28 cellular contexts compared by ENCODE assay signal in the genomic region with DNA sequence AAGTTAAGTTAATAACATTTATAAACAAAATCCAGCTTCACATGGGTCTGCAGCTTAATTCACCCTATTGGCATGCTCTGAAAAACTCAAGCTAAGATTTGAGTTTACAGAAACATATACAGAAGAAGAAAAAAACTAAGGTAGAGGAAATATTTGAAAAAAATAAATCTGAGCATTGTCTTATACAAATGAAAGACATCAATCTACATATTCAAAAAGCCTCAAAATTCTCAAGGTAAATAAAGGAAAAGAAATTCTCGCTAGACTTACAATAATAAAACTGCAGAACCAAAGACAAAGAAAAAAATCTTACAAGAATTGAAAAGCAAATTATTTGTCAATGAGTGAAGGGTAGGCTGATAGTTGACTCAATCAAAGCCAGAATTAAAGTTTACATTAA.
"Had no signal": no experiment of that assay in that cellular context is flagged by ENCODE, and none has a peak within 500 bp of the region (broad histone marks: within the 10 kb centered on the region; RNA-seq: fewer than 3 reads in every experiment).

No MANE protein-coding gene starts in this region.

- H3K4me1 ChIP-seq: stomach, suprapubic skin, testis, thyroid gland, tibial artery, tibial nerve, transverse colon, upper lobe of left lung, upper lobe of right lung, uterus, vagina had no signal

- H3K27me3 Mint-ChIP-seq: stimulated activated memory B cell treated with anti-CD40 and anti-IgM and Interleukin-4, amounts not matched to agents 10 μg/mL and 1 μg/mL and 100 μg/mL, for 72 hours; stimulated activated naive B cell treated with anti-CD40 and anti-IgM and Interleukin-4, amounts not matched to agents 10 μg/mL and 1 μg/mL and 100 μg/mL, for 72 hours; stimulated activated naive CD8-positive, alpha-beta T cell treated with anti-CD3 and anti-CD28 coated beads, Interleukin-15, amount 100 ng/mL, for 72 hours; stimulated activated naive CD8-positive, alpha-beta T cell treated with anti-CD3 and anti-CD28 coated beads, Interleukin-15, Interleukin-2, amounts not matched to agents 100 ng/mL and 50 ng/mL, for 24 hours; type B pancreatic cell had no signal

- H3K9me3 ChIP-seq: testis, thyroid gland, upper lobe of left lung, upper lobe of right lung, vagina had no signal

- H3K36me3 ChIP-seq: stomach, suprapubic skin, thoracic aorta, thyroid gland, tibial artery, tibial nerve, transverse colon, upper lobe of left lung, upper lobe of right lung, uterus, vagina had no signal

- H3K4me3 ChIP-seq: stomach, suprapubic skin, testis, thoracic aorta, thyroid gland, tibial artery, tibial nerve, transverse colon, upper lobe of left lung, upper lobe of right lung, uterus, vagina had no signal

- H3K36me3 Mint-ChIP-seq: stimulated activated effector memory CD8-positive, alpha-beta T cell treated with anti-CD3 and anti-CD28 coated beads, Interleukin-12 subunit alpha, Interleukin-12 subunit beta, amount 100 ng/mL, for 72 hours; stimulated activated memory B cell treated with anti-CD40 and anti-IgM and Interleukin-4, amounts not matched to agents 10 μg/mL and 1 μg/mL and 100 μg/mL, for 72 hours; stimulated activated naive B cell treated with anti-CD40 and anti-IgM and Interleukin-4, amounts not matched to agents 10 μg/mL and 1 μg/mL and 100 μg/mL, for 72 hours; type B pancreatic cell had no signal

- H3K27ac Mint-ChIP-seq: stimulated activated effector memory CD8-positive, alpha-beta T cell treated with anti-CD3 and anti-CD28 coated beads, Interleukin-12 subunit alpha, Interleukin-12 subunit beta, amount 100 ng/mL, for 72 hours; stimulated activated memory B cell treated with anti-CD40 and anti-IgM and Interleukin-4, amounts not matched to agents 10 μg/mL and 1 μg/mL and 100 μg/mL, for 72 hours; stimulated activated naive B cell treated with anti-CD40 and anti-IgM and Interleukin-4, amounts not matched to agents 10 μg/mL and 1 μg/mL and 100 μg/mL, for 72 hours; stimulated activated naive CD8-positive, alpha-beta T cell treated with anti-CD3 and anti-CD28 coated beads, Interleukin-15, amount 100 ng/mL, for 72 hours; stimulated activated naive CD8-positive, alpha-beta T cell treated with anti-CD3 and anti-CD28 coated beads, Interleukin-15, Interleukin-2, amounts not matched to agents 100 ng/mL and 50 ng/mL, for 24 hours; type B pancreatic cell had no signal

- H3K9me3 Mint-ChIP-seq: stimulated activated memory B cell treated with anti-CD40 and anti-IgM and Interleukin-4, amounts not matched to agents 10 μg/mL and 1 μg/mL and 100 μg/mL, for 72 hours; stimulated activated naive CD8-positive, alpha-beta T cell treated with anti-CD3 and anti-CD28 coated beads, Interleukin-15, amount 100 ng/mL, for 72 hours; stimulated activated naive CD8-positive, alpha-beta T cell treated with anti-CD3 and anti-CD28 coated beads, Interleukin-15, Interleukin-2, amounts not matched to agents 100 ng/mL and 50 ng/mL, for 24 hours; type B pancreatic cell had no signal

- DNase-seq: stimulated activated CD4-positive, alpha-beta T cell treated with anti-CD3 and anti-CD28 coated beads, Interleukin-2, amount 100 ng/mL, for 48 hours; stimulated activated CD4-positive, alpha-beta T cell treated with anti-CD3 and anti-CD28 coated beads, Interleukin-4, amount 100 ng/mL, for 1 hour; stimulated activated CD4-positive, alpha-beta T cell treated with anti-CD3 and anti-CD28 coated beads, Interleukin-4, amount 100 ng/mL, for 24 hours; stimulated activated CD4-positive, alpha-beta T cell treated with anti-CD3 and anti-CD28 coated beads, Interleukin-4, amount 100 ng/mL, for 4 hours; stimulated activated CD8-positive, alpha-beta memory T cell treated with anti-CD3 and anti-CD28 coated beads, Interleukin-4, amount 100 ng/mL, for 48 hours; stimulated activated naive B cell treated with anti-CD40 and anti-IgM and Interleukin-4, amounts not matched to agents 10 μg/mL and 1 μg/mL and 100 μg/mL, for 72 hours; stimulated activated naive CD4-positive, alpha-beta T cell; stimulated activated naive CD4-positive, alpha-beta T cell treated with Interleukin-2 at 50 U/mL for 16 hours; stimulated activated naive CD8-positive, alpha-beta T cell treated with anti-CD3 and anti-CD28 coated beads, Interleukin-15, amount 100 ng/mL, for 72 hours; stimulated activated naive CD8-positive, alpha-beta T cell treated with anti-CD3 and anti-CD28 coated beads, Interleukin-15, Interleukin-2, amounts not matched to agents 100 U/mL and 50 U/mL, for 24 hours; stomach; substantia nigra; testis; thyroid gland; tibial artery; transverse colon; trophoblast cell; upper lobe of left lung; upper lobe of right lung; uterus had no signal

- H3K4me1 Mint-ChIP-seq: stimulated activated effector memory CD8-positive, alpha-beta T cell treated with anti-CD3 and anti-CD28 coated beads, Interleukin-12 subunit alpha, Interleukin-12 subunit beta, amount 100 ng/mL, for 72 hours; stimulated activated memory B cell treated with anti-CD40 and anti-IgM and Interleukin-4, amounts not matched to agents 10 μg/mL and 1 μg/mL and 100 μg/mL, for 72 hours; stimulated activated naive B cell treated with anti-CD40 and anti-IgM and Interleukin-4, amounts not matched to agents 10 μg/mL and 1 μg/mL and 100 μg/mL, for 72 hours; stimulated activated naive CD8-positive, alpha-beta T cell treated with anti-CD3 and anti-CD28 coated beads, Interleukin-15, amount 100 ng/mL, for 72 hours had no signal

- H3K27ac ChIP-seq: stomach, suprapubic skin, testis, thoracic aorta, thyroid gland, tibial artery, tibial nerve, transverse colon, upper lobe of left lung, upper lobe of right lung, uterus, vagina had no signal

- ATAC-seq: stimulated activated effector memory CD8-positive, alpha-beta T cell treated with anti-CD3 and anti-CD28 coated beads, Interleukin-12 subunit alpha, Interleukin-12 subunit beta, amount 100 ng/mL, for 72 hours; stimulated activated memory B cell treated with anti-CD40 and anti-IgM and Interleukin-4, amounts not matched to agents 10 μg/mL and 1 μg/mL and 100 μg/mL, for 72 hours; stimulated activated naive B cell treated with anti-CD40 and anti-IgM and Interleukin-4, amounts not matched to agents 10 μg/mL and 1 μg/mL and 100 μg/mL, for 72 hours; stimulated activated naive CD8-positive, alpha-beta T cell treated with anti-CD3 and anti-CD28 coated beads, Interleukin-15, amount 100 ng/mL, for 72 hours; stimulated activated naive CD8-positive, alpha-beta T cell treated with anti-CD3 and anti-CD28 coated beads, Interleukin-15, Interleukin-2, amounts not matched to agents 100 U/mL and 50 U/mL, for 24 hours; upper lobe of right lung had no signal

- H3K27me3 ChIP-seq: stomach, suprapubic skin, testis, thyroid gland, tibial artery, tibial nerve, transverse colon, upper lobe of left lung, upper lobe of right lung, uterus, vagina had no signal

- H3K4me3 Mint-ChIP-seq: stimulated activated effector memory CD8-positive, alpha-beta T cell treated with anti-CD3 and anti-CD28 coated beads, Interleukin-12 subunit alpha, Interleukin-12 subunit beta, amount 100 ng/mL, for 72 hours; stimulated activated memory B cell treated with anti-CD40 and anti-IgM and Interleukin-4, amounts not matched to agents 10 μg/mL and 1 μg/mL and 100 μg/mL, for 72 hours; stimulated activated naive B cell treated with anti-CD40 and anti-IgM and Interleukin-4, amounts not matched to agents 10 μg/mL and 1 μg/mL and 100 μg/mL, for 72 hours; stimulated activated naive CD8-positive, alpha-beta T cell treated with anti-CD3 and anti-CD28 coated beads, Interleukin-15, amount 100 ng/mL, for 72 hours; stimulated activated naive CD8-positive, alpha-beta T cell treated with anti-CD3 and anti-CD28 coated beads, Interleukin-15, Interleukin-2, amounts not matched to agents 100 ng/mL and 50 ng/mL, for 24 hours; type B pancreatic cell had no signal
